ENCODE assay signal across 8 cellular contexts in genomic region chr2:172427990-172428840, GRCh38. TPM values are rescaled to one million over a fixed set of nuclear protein-coding genes. Genes with fewer than 3 reads are reported as not detected.
DNase-seq lines count a peak whose midpoint lies in the region; ATAC-seq and TF ChIP-seq lines count a peak whose summit lies in the region.

No MANE protein-coding gene starts in this region.

- ATAC-seq in GM19351 (IDR thresholded peaks at IDR 0.05; ENCODE audit: unreplicated experiment) (peak; percentile 20), esophagus mucosa (peak; percentile 85), naive B cell (ENCODE audit: low read depth in 2 of 2) (peak; percentile 24 to 28), thoracic aorta (ENCODE audit: insufficient number of reproducible peaks, low FRiP score, low read depth) (no peak), GM21717 (IDR thresholded peaks at IDR 0.05; ENCODE audit: unreplicated experiment) (no peak), HG02678 (IDR thresholded peaks at IDR 0.05; ENCODE audit: unreplicated experiment) (no peak)

- H3K27ac Mint-ChIP-seq in naive B cell: peak overlapping the region in 1 of 6 donors; percentile 59

- H3K4me1 Mint-ChIP-seq in naive B cell: peaks cover 4 to 18% (median 11%) of the 10 kb centered on the region in 3 donors

- no peaks in the 10 kb centered on the region for H3K9me3 ChIP-seq in thoracic aorta

- no peaks in the 10 kb centered on the region for H3K36me3 ChIP-seq in thoracic aorta

- no peaks in the 10 kb centered on the region for H3K27me3 ChIP-seq in thoracic aorta (replicated peaks; ENCODE audit: insufficient read depth)

- no peak overlapping the region for H3K27ac ChIP-seq in thoracic aorta

- no peaks in the 10 kb centered on the region for H3K36me3 Mint-ChIP-seq in naive B cell

- no peak for TF ChIP-seq CTCF in thoracic aorta (IDR thresholded peaks at IDR 0.05)

- peaks cover 5 to 24% of the 10 kb centered on the region in 2 donors for H3K4me1 ChIP-seq in thoracic aorta (ENCODE audit: control insufficient read depth in 1 of 2, low read depth in 2 of 2)

- H3K4me3 ChIP-seq in thoracic aorta: peak overlapping the region; percentile 84

- DNase-seq in NCI-H2227 treated with DMSO at 0.1 percent for 48 hours (lab: John Stamatoyannopoulos, UW) (peak; percentile 58), naive B cell (no peak), thoracic aorta (ENCODE audit: low spot score) (no peak)
- peak; percentile 71 for DNase-seq in activated T-cell treated with anti-CD3 and anti-CD28 coated beads, Interleukin-2, amount 50 U/mL, for 1 hour

- H3K9me3 Mint-ChIP-seq in naive B cell: no peaks in the 10 kb centered on the region

- peaks cover 54 to 68% (median 66%) of the 10 kb centered on the region in 3 donors for H3K27me3 Mint-ChIP-seq in naive B cell

- peak overlapping the region; percentile 21 to 90 (median 82) for H3K4me3 Mint-ChIP-seq in naive B cell

RNA-seq across cellular contexts. Expression of gene ITGA6, which starts 0.8 kb away (rescaled TPM):
- total RNA-seq in esophagus mucosa (65.2 TPM), thoracic aorta (10 to 100 TPM; 20.2 to 27.3 TPM)
- polyA plus RNA-seq in naive B cell (ENCODE audit: low read depth in 6 of 6): under 1 TPM in 5 of 6 donors, not detected in 1; 0.36 to 0.74 (median 0.52) TPM

Comparison
In these comparisons a context has a peak if more than half of its experiments do, and no peak if none do; other contexts are left out.
1. ATAC-seq: peak in GM19351 (single experiment), esophagus mucosa (single experiment) and naive B cell (2 of 2); none in thoracic aorta (single experiment), GM21717 (single experiment) and HG02678 (single experiment).
2. DNase-seq: peak in NCI-H2227 treated with DMSO at 0.1 percent for 48 hours (single experiment) and activated T-cell treated with anti-CD3 and anti-CD28 coated beads, Interleukin-2, amount 50 U/mL, for 1 hour (single experiment); none in naive B cell (single experiment) and thoracic aorta (single experiment).